ENCODE assay signal across 19 cellular contexts in the genomic region with DNA sequence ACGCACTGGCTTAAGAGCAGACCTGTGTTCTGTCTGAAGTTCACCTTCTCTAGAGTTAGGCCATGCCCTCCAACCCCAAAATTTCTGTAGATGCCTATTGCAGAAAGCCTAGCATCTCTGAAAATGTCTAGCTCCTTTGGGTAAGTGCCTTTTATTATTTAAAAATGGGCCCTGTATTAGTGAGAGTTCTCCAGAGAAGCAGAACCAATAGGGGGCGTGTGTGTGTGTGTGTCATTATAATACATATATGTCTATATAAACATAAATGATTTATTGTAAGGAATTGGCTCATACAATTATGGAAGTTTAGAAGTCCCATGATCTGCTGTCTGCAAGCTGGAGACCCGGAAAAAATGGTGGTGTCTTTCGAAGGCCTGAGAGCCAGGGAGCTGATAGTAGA.
DNase-seq lines count a peak whose midpoint lies in the region; ATAC-seq, FAIRE-seq and TF ChIP-seq lines count a peak whose summit lies in the region.
"Had no signal": no experiment of that assay in that cellular context is flagged by ENCODE, and none has a peak within 500 bp of the region (broad histone marks: within the 10 kb centered on the region; RNA-seq: fewer than 3 reads in every experiment).

No MANE protein-coding gene starts in this region.

- TF ChIP-seq CTCF in bronchial epithelial cell (IDR thresholded peaks at IDR 0.05; ENCODE audit: insufficient read depth, low read length, severe bottlenecking) (no peak), smooth muscle cell (IDR thresholded peaks at IDR 0.05; ENCODE audit: borderline replicate concordance, insufficient read depth, poor library complexity, severe bottlenecking) (peak; percentile 10)

- no peaks in the 10 kb centered on the region for H3K9me3 Mint-ChIP-seq in activated CD8-positive, alpha-beta memory T cell treated with anti-CD3 and anti-CD28 coated beads, Interleukin-2, amount 10 ng/mL, durations not matched to agents 7 days and 5 days (ENCODE audit: low read depth)
- no peaks in the 10 kb centered on the region for H3K9me3 Mint-ChIP-seq in stimulated activated effector memory CD8-positive, alpha-beta T cell treated with anti-CD3 and anti-CD28 coated beads, Interleukin-12 subunit alpha, Interleukin-12 subunit beta, amount 100 ng/mL, for 72 hours

- H3K27me3 ChIP-seq in bronchial epithelial cell (ENCODE audit: control insufficient read depth, insufficient read depth, low read length) (no peaks in the 10 kb centered on the region), smooth muscle cell (ENCODE audit: low read depth) (no peaks in the 10 kb centered on the region)
- H3K27me3 ChIP-seq: stomach had no signal

- H3K4me1 ChIP-seq in smooth muscle cell (ENCODE audit: low read depth), result no peaks in the 10 kb centered on the region
- H3K4me1 ChIP-seq: lower lobe of right lung, stomach had no signal

- H4K20me1 ChIP-seq in smooth muscle cell (ENCODE audit: low read depth), result no peaks in the 10 kb centered on the region

- no peak overlapping the region for H3K4me3 ChIP-seq in bronchial epithelial cell (ENCODE audit: low read depth, low read length)
- no peak overlapping the region for H3K4me3 ChIP-seq in smooth muscle cell
- H3K4me3 ChIP-seq: lower lobe of right lung, stomach had no signal

- H3K4me1 Mint-ChIP-seq in activated CD8-positive, alpha-beta memory T cell treated with anti-CD3 and anti-CD28 coated beads, Interleukin-2, amount 10 ng/mL, durations not matched to agents 7 days and 5 days, result peaks cover 4% of the 10 kb centered on the region
- peaks cover 10% of the 10 kb centered on the region for H3K4me1 Mint-ChIP-seq in stimulated activated effector memory CD8-positive, alpha-beta T cell treated with anti-CD3 and anti-CD28 coated beads, Interleukin-12 subunit alpha, Interleukin-12 subunit beta, amount 100 ng/mL, for 72 hours

- FAIRE-seq in bronchial epithelial cell (lab: Jason Lieb, UNC), result no peak

- no peaks in the 10 kb centered on the region for H3K36me3 Mint-ChIP-seq in activated CD8-positive, alpha-beta memory T cell treated with anti-CD3 and anti-CD28 coated beads, Interleukin-2, amount 10 ng/mL, durations not matched to agents 7 days and 5 days
- H3K36me3 Mint-ChIP-seq in stimulated activated effector memory CD8-positive, alpha-beta T cell treated with anti-CD3 and anti-CD28 coated beads, Interleukin-12 subunit alpha, Interleukin-12 subunit beta, amount 100 ng/mL, for 72 hours, result no peaks in the 10 kb centered on the region
- H3K36me3 Mint-ChIP-seq: naive thymus-derived CD4-positive, alpha-beta T cell had no signal

- no peak overlapping the region for H3K4me3 Mint-ChIP-seq in activated CD8-positive, alpha-beta memory T cell treated with anti-CD3 and anti-CD28 coated beads, Interleukin-2, amount 10 ng/mL, durations not matched to agents 7 days and 5 days
- no peak overlapping the region for H3K4me3 Mint-ChIP-seq in stimulated activated effector memory CD8-positive, alpha-beta T cell treated with anti-CD3 and anti-CD28 coated beads, Interleukin-12 subunit alpha, Interleukin-12 subunit beta, amount 100 ng/mL, for 72 hours
- H3K4me3 Mint-ChIP-seq: naive thymus-derived CD4-positive, alpha-beta T cell had no signal

- H3K27me3 Mint-ChIP-seq in activated CD8-positive, alpha-beta memory T cell treated with anti-CD3 and anti-CD28 coated beads, Interleukin-2, amount 10 ng/mL, durations not matched to agents 7 days and 5 days, result peaks cover 10% of the 10 kb centered on the region

- no peaks in the 10 kb centered on the region for H3F3A ChIP-seq in smooth muscle cell (ENCODE audit: low read depth)

- CTCF ChIA-PET in activated CD8-positive, alpha-beta memory T cell treated with anti-CD3 and anti-CD28 coated beads, Interleukin-2, amount 10 ng/mL, durations not matched to agents 7 days and 5 days (lab: Charles Lee), result interaction anchor here (1.3 kb wide), 1 partner anchor 71 kb away, joined by 4 read pairs; no protein-coding TSS in a partner anchor

- H3K36me3 ChIP-seq in bronchial epithelial cell (ENCODE audit: control insufficient read depth, insufficient read depth, low read length), result no peaks in the 10 kb centered on the region
- H3K36me3 ChIP-seq in smooth muscle cell (ENCODE audit: low read depth), result no peaks in the 10 kb centered on the region
- H3K36me3 ChIP-seq: lower lobe of right lung, stomach had no signal

- no peaks in the 10 kb centered on the region for H3K9me3 ChIP-seq in smooth muscle cell (replicated peaks; ENCODE audit: low read depth)
- H3K9me3 ChIP-seq: lower lobe of right lung, stomach had no signal

- H3K27ac Mint-ChIP-seq in activated CD8-positive, alpha-beta memory T cell treated with anti-CD3 and anti-CD28 coated beads, Interleukin-2, amount 10 ng/mL, durations not matched to agents 7 days and 5 days, result no peak overlapping the region
- H3K27ac Mint-ChIP-seq in stimulated activated effector memory CD8-positive, alpha-beta T cell treated with anti-CD3 and anti-CD28 coated beads, Interleukin-12 subunit alpha, Interleukin-12 subunit beta, amount 100 ng/mL, for 72 hours, result no peak overlapping the region
- H3K27ac Mint-ChIP-seq: naive thymus-derived CD4-positive, alpha-beta T cell had no signal

- no peak for ATAC-seq in activated CD8-positive, alpha-beta memory T cell treated with anti-CD3 and anti-CD28 coated beads, Interleukin-2, amount 10 ng/mL, durations not matched to agents 7 days and 5 days
- no peak for ATAC-seq in stimulated activated effector memory CD8-positive, alpha-beta T cell treated with anti-CD3 and anti-CD28 coated beads, Interleukin-12 subunit alpha, Interleukin-12 subunit beta, amount 100 ng/mL, for 72 hours
- no peak for ATAC-seq in HG03135 (IDR thresholded peaks at IDR 0.05; ENCODE audit: unreplicated experiment)
- ATAC-seq in GM21619 (IDR thresholded peaks at IDR 0.05; ENCODE audit: unreplicated experiment), result no peak
- ATAC-seq: activated CD4-positive, CD25-positive, alpha-beta regulatory T cell treated with anti-CD3 and anti-CD28 coated beads, Interleukin-2, amount 50 U/mL, for 24 hours; lower lobe of right lung; naive thymus-derived CD4-positive, alpha-beta T cell had no signal

- H3K27ac ChIP-seq in smooth muscle cell (ENCODE audit: low read depth), result no peak overlapping the region
- H3K27ac ChIP-seq: lower lobe of right lung, RWPE1, stomach had no signal

- H3K4me2 ChIP-seq in smooth muscle cell, result no peak overlapping the region

- no peak overlapping the region for H2AFZ ChIP-seq in smooth muscle cell (ENCODE audit: low read depth)

- 80% methylated on average over 4 of the region's 4 CpGs for WGBS in smooth muscle cell (ENCODE audit: low lambda C conversion rate)

- DNase-seq in activated CD8-positive, alpha-beta memory T cell treated with anti-CD3 and anti-CD28 coated beads, Interleukin-2, amount 10 ng/mL, durations not matched to agents 7 days and 5 days, result peak; percentile 3
- no peak for DNase-seq in activated CD8-positive, alpha-beta memory T cell treated with anti-CD3 and anti-CD28 coated beads, Interleukin-2, amount 50 U/mL, for 4 hours
- DNase-seq in NAMALWA (ENCODE audit: low spot score) (peak; percentile 29), bronchial epithelial cell (ENCODE audit: low read depth) (peak; percentile 16), smooth muscle cell (lab: John Stamatoyannopoulos, UW; ENCODE audit: unreplicated experiment) (no peak)
- no peak for DNase-seq in stimulated activated effector memory CD8-positive, alpha-beta T cell treated with anti-CD3 and anti-CD28 coated beads, Interleukin-12 subunit alpha, Interleukin-12 subunit beta, amount 100 ng/mL, for 72 hours (ENCODE audit: low spot score in 2 of 2)
- DNase-seq: activated gamma-delta T cell treated with Interleukin-2 at 50 U/mL for 16 hours; aorta; KBM-7; lower lobe of right lung; naive thymus-derived CD4-positive, alpha-beta T cell; NCI-H1694; NCI-H446; stimulated activated CD4-positive, alpha-beta T cell treated with anti-CD3 and anti-CD28 coated beads, Interleukin-15, amount 100 ng/mL, for 24 hours; stomach had no signal

- no peaks in the 10 kb centered on the region for H3K79me2 ChIP-seq in smooth muscle cell (ENCODE audit: low read depth)

- no peak overlapping the region for H3K9ac ChIP-seq in smooth muscle cell (ENCODE audit: low read depth)

Comparison
In these comparisons a context has a peak if more than half of its experiments do, and no peak if none do; other contexts are left out.
1. DNase-seq: peak in activated CD8-positive, alpha-beta memory T cell treated with anti-CD3 and anti-CD28 coated beads, Interleukin-2, amount 10 ng/mL, durations not matched to agents 7 days and 5 days (single experiment), NAMALWA (single experiment) and bronchial epithelial cell (single experiment); none in activated CD8-positive, alpha-beta memory T cell treated with anti-CD3 and anti-CD28 coated beads, Interleukin-2, amount 50 U/mL, for 4 hours (single experiment), smooth muscle cell (single experiment) and stimulated activated effector memory CD8-positive, alpha-beta T cell treated with anti-CD3 and anti-CD28 coated beads, Interleukin-12 subunit alpha, Interleukin-12 subunit beta, amount 100 ng/mL, for 72 hours (0 of 2).